ENCODE assay signal across 8 cellular contexts in the genomic region with DNA sequence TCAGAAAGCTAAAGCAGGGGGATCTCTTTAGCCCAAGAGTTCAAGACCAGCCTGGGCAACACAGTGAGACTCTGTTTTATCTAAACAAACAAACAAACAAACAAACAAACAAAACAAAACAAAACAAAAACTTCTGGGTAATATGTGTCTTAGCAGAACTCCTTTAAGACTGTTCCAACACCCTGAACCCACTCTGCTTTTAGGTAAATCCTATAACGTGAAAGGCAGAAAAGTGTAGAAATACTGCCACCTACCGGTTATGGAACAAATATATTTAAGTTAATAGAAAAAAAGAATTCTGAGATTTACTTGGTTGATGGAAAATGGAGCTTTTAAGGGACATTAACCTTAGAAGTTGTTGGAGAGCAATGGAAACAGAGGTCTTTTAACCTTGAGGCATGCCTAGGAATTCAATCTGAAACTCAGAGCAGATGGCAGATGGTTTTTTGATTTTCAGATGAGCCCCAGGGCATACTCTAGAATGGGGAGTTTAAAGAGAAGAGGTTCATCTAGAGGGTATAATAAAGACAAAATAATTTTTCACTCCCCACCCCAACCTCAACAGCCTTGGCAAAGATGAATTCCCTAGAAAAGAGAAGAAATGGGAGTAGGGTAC. TPM values are rescaled to one million over a fixed set of nuclear protein-coding genes. Genes with fewer than 3 reads are reported as not detected.
DNase-seq lines count a peak whose midpoint lies in the region; ATAC-seq and TF ChIP-seq lines count a peak whose summit lies in the region.

No MANE protein-coding gene starts in this region.

- H3K4me3 ChIP-seq in GM23338 (no peak overlapping the region), hepatocyte (no peak overlapping the region)

- H2AFZ ChIP-seq in GM23338 (no peak overlapping the region), hepatocyte (no peak overlapping the region)

- peaks cover 4% of the 10 kb centered on the region for H3K27me3 Mint-ChIP-seq in GM23338 (ENCODE audit: insufficient read depth, low read depth, poor library complexity)
- H3K27me3 Mint-ChIP-seq in stimulated activated naive B cell treated with anti-CD40 and anti-IgM and Interleukin-4, amounts not matched to agents 10 μg/mL and 1 μg/mL and 100 μg/mL, for 72 hours = no peaks in the 10 kb centered on the region

- ATAC-seq in GM23338 = peak; percentile 70
- ATAC-seq in stimulated activated naive B cell treated with anti-CD40 and anti-IgM and Interleukin-4, amounts not matched to agents 10 μg/mL and 1 μg/mL and 100 μg/mL, for 72 hours (replicated peaks) = peak; percentile 41 to 67
- no peak for ATAC-seq in GM21528 (IDR thresholded peaks at IDR 0.05; ENCODE audit: low FRiP score, unreplicated experiment)
- ATAC-seq in GM21576 (IDR thresholded peaks at IDR 0.05; ENCODE audit: unreplicated experiment) = no peak

- H3K27ac Mint-ChIP-seq in GM23338 = no peak overlapping the region
- H3K27ac Mint-ChIP-seq in stimulated activated naive B cell treated with anti-CD40 and anti-IgM and Interleukin-4, amounts not matched to agents 10 μg/mL and 1 μg/mL and 100 μg/mL, for 72 hours = no peak overlapping the region

- H3K36me3 Mint-ChIP-seq in GM23338 (ENCODE audit: low read depth) = peaks cover 8% of the 10 kb centered on the region
- peaks cover 11% of the 10 kb centered on the region in 2 donors for H3K36me3 Mint-ChIP-seq in stimulated activated naive B cell treated with anti-CD40 and anti-IgM and Interleukin-4, amounts not matched to agents 10 μg/mL and 1 μg/mL and 100 μg/mL, for 72 hours

- DNase-seq in Ammon's horn (ENCODE audit: low spot score) = peak; percentile 39
- peak; percentile 87 for DNase-seq in GM23338 (ENCODE audit: low spot score)
- DNase-seq in NCI-H2196 treated with DMSO at 0.1 percent for 48 hours (lab: John Stamatoyannopoulos, UW; ENCODE audit: unreplicated experiment) = peak; percentile 3
- DNase-seq in amniotic stem cell (lab: John Stamatoyannopoulos, UW) = peak; percentile 77
- DNase-seq in hepatocyte (ENCODE audit: low spot score) = peak; percentile 80
- no peak for DNase-seq in stimulated activated naive B cell treated with anti-CD40 and anti-IgM and Interleukin-4, amounts not matched to agents 10 μg/mL and 1 μg/mL and 100 μg/mL, for 72 hours

- H3K27me3 ChIP-seq in GM23338 (ENCODE audit: insufficient read depth) = no peaks in the 10 kb centered on the region
- no peaks in the 10 kb centered on the region for H3K27me3 ChIP-seq in hepatocyte

- WGBS in hepatocyte (ENCODE audit: low lambda C conversion rate, missing lambda C conversion rate) = 0% methylated on average over 2 of the region's 2 CpGs

- H3K4me1 ChIP-seq in GM23338 (ENCODE audit: insufficient read depth) (no peaks in the 10 kb centered on the region), hepatocyte (ENCODE audit: insufficient read depth) (no peaks in the 10 kb centered on the region)

- H3K9me3 ChIP-seq in hepatocyte (ENCODE audit: low read depth) = no peaks in the 10 kb centered on the region

- no peaks in the 10 kb centered on the region for H4K20me1 ChIP-seq in GM23338 (replicated peaks; ENCODE audit: insufficient read depth)
- H4K20me1 ChIP-seq in hepatocyte (ENCODE audit: insufficient read depth, poor library complexity, severe bottlenecking) = no peaks in the 10 kb centered on the region

- H3K36me3 ChIP-seq in GM23338 (ENCODE audit: insufficient read depth) (no peaks in the 10 kb centered on the region), hepatocyte (replicated peaks; ENCODE audit: insufficient read depth, low read depth) (no peaks in the 10 kb centered on the region)

- H3K4me2 ChIP-seq in GM23338 = no peak overlapping the region
- no peak overlapping the region for H3K4me2 ChIP-seq in hepatocyte

- H3K79me2 ChIP-seq in GM23338 (replicated peaks; ENCODE audit: insufficient read depth) = no peaks in the 10 kb centered on the region
- H3K79me2 ChIP-seq in hepatocyte = no peaks in the 10 kb centered on the region

- H3F3A ChIP-seq in GM23338 (replicated peaks; ENCODE audit: low read depth) = no peaks in the 10 kb centered on the region

- H3K9me2 ChIP-seq in GM23338 (ENCODE audit: insufficient read depth) = no peaks in the 10 kb centered on the region
- H3K9me2 ChIP-seq in hepatocyte (replicated peaks; ENCODE audit: insufficient read depth) = no peaks in the 10 kb centered on the region

- peaks cover 15% of the 10 kb centered on the region for H3K4me1 Mint-ChIP-seq in GM23338
- H3K4me1 Mint-ChIP-seq in stimulated activated naive B cell treated with anti-CD40 and anti-IgM and Interleukin-4, amounts not matched to agents 10 μg/mL and 1 μg/mL and 100 μg/mL, for 72 hours = no peaks in the 10 kb centered on the region

- H3K4me3 Mint-ChIP-seq in GM23338 = no peak overlapping the region
- H3K4me3 Mint-ChIP-seq in stimulated activated naive B cell treated with anti-CD40 and anti-IgM and Interleukin-4, amounts not matched to agents 10 μg/mL and 1 μg/mL and 100 μg/mL, for 72 hours = no peak overlapping the region

- H3K27ac ChIP-seq in GM23338 (ENCODE audit: low read depth) = no peak overlapping the region
- no peak overlapping the region for H3K27ac ChIP-seq in hepatocyte

- TF ChIP-seq CTCF in GM23338 (conservative IDR thresholded peaks at IDR 0.05; ENCODE audit: low read depth in 2 of 2) = peak; percentile 62 to 83
- TF ChIP-seq CTCF in hepatocyte (IDR thresholded peaks at IDR 0.05; ENCODE audit: poor library complexity) = peak; percentile 79

- H3K9me3 Mint-ChIP-seq in GM23338 = peaks cover 17% of the 10 kb centered on the region
- H3K9me3 Mint-ChIP-seq in stimulated activated naive B cell treated with anti-CD40 and anti-IgM and Interleukin-4, amounts not matched to agents 10 μg/mL and 1 μg/mL and 100 μg/mL, for 72 hours = peaks cover 4 to 6% of the 10 kb centered on the region in 2 donors

TF ChIP-seq in GM23338, 12 proteins besides CTCF, POLR2A, EP300 and RAD21 (continues in another document):
- TF ChIP-seq, protein P1, sequence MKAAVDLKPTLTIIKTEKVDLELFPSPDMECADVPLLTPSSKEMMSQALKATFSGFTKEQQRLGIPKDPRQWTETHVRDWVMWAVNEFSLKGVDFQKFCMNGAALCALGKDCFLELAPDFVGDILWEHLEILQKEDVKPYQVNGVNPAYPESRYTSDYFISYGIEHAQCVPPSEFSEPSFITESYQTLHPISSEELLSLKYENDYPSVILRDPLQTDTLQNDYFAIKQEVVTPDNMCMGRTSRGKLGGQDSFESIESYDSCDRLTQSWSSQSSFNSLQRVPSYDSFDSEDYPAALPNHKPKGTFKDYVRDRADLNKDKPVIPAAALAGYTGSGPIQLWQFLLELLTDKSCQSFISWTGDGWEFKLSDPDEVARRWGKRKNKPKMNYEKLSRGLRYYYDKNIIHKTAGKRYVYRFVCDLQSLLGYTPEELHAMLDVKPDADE (IDR thresholded peaks at IDR 0.05) = no peak
- TF ChIP-seq ZNF331 (CRISPR knock-in tag; IDR thresholded peaks at IDR 0.05; ENCODE audit: low read depth) (no peak), EZH2 (IDR thresholded peaks at IDR 0.05; ENCODE audit: low read depth, unreplicated experiment) (no peak), STAT1 (IDR thresholded peaks at IDR 0.05; ENCODE audit: unreplicated experiment) (no peak), CREB1 (CRISPR knock-in tag; IDR thresholded peaks at IDR 0.05; ENCODE audit: low read depth) (no peak), POLR2AphosphoS5 (IDR thresholded peaks at IDR 0.05; ENCODE audit: low read depth) (no peak), JUNB (IDR thresholded peaks at IDR 0.05; ENCODE audit: unreplicated experiment) (no peak), ZNF114 (CRISPR knock-in tag; IDR thresholded peaks at IDR 0.05) (no peak), EZH2phosphoT487 (IDR thresholded peaks at IDR 0.05; ENCODE audit: unreplicated experiment) (no peak), NANOG (IDR thresholded peaks at IDR 0.05; ENCODE audit: borderline replicate concordance) (no peak)
- TF ChIP-seq, protein P2, sequence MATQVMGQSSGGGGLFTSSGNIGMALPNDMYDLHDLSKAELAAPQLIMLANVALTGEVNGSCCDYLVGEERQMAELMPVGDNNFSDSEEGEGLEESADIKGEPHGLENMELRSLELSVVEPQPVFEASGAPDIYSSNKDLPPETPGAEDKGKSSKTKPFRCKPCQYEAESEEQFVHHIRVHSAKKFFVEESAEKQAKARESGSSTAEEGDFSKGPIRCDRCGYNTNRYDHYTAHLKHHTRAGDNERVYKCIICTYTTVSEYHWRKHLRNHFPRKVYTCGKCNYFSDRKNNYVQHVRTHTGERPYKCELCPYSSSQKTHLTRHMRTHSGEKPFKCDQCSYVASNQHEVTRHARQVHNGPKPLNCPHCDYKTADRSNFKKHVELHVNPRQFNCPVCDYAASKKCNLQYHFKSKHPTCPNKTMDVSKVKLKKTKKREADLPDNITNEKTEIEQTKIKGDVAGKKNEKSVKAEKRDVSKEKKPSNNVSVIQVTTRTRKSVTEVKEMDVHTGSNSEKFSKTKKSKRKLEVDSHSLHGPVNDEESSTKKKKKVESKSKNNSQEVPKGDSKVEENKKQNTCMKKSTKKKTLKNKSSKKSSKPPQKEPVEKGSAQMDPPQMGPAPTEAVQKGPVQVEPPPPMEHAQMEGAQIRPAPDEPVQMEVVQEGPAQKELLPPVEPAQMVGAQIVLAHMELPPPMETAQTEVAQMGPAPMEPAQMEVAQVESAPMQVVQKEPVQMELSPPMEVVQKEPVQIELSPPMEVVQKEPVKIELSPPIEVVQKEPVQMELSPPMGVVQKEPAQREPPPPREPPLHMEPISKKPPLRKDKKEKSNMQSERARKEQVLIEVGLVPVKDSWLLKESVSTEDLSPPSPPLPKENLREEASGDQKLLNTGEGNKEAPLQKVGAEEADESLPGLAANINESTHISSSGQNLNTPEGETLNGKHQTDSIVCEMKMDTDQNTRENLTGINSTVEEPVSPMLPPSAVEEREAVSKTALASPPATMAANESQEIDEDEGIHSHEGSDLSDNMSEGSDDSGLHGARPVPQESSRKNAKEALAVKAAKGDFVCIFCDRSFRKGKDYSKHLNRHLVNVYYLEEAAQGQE (IDR thresholded peaks at IDR 0.05; ENCODE audit: unreplicated experiment) = no peak

RNA-seq across cellular contexts. Expression of a gene that starts 38.5 kb away (rescaled TPM):
- total RNA-seq in GM23338 (2014; rRNA removed; shearing (Covaris generic)) = 73.0 and 97.0 TPM in 2 replicates
- polyA plus RNA-seq in GM23338 (2016; fragmentation: Nextera tagmentation; extraction: Ambion mirVana) = 40.2 and 44.1 TPM in 2 replicates
- 236 and 264 TPM in 2 replicates for total RNA-seq in hepatocyte
- 138 and 143 TPM in 2 replicates for polyA plus RNA-seq in hepatocyte

Comparison
In these comparisons a context has a peak if more than half of its experiments do, and no peak if none do; other contexts are left out.
1. ATAC-seq: peak in GM23338 (single experiment) and stimulated activated naive B cell treated with anti-CD40 and anti-IgM and Interleukin-4, amounts not matched to agents 10 μg/mL and 1 μg/mL and 100 μg/mL, for 72 hours (2 of 2); none in GM21528 (single experiment) and GM21576 (single experiment).